20 cellular contexts compared by ENCODE assay signal in the genomic region with DNA sequence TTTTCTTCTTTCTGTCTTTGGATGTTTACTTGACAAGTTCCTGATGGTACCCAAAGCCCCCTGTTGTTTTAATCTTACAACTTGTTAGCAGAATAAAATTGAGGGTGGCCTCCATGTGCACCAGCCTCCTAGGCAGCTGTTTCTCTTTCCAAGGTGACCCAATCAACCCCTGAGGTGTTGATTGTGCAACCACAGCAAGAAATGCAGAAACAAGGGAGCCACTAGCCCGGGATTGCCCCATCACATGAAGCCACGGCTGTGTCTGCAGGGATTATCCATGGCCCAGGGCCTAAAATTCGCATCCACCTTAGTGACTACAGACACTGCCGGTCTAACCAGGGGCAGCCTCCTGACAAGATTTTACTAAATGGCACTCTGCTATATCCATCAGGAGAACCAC. TPM values are rescaled to one million over a fixed set of nuclear protein-coding genes. Genes with fewer than 3 reads are reported as not detected.
"Had no signal": no experiment of that assay in that cellular context is flagged by ENCODE, and none has a peak within 500 bp of the region (broad histone marks: within the 10 kb centered on the region; RNA-seq: fewer than 3 reads in every experiment).

No MANE protein-coding gene starts in this region.

- H2AFZ ChIP-seq: neural progenitor cell, parathyroid adenoma had no signal

- H3K4me3 ChIP-seq: cardiac muscle cell, dorsolateral prefrontal cortex, mucosa of descending colon, neural progenitor cell, smooth muscle cell, thoracic aorta, upper lobe of left lung had no signal

- H3K4me2 ChIP-seq: neural progenitor cell, smooth muscle cell had no signal

- H3K79me2 ChIP-seq: parathyroid adenoma had no signal

- H3K36me3 ChIP-seq: cardiac muscle cell, neural progenitor cell, thoracic aorta, upper lobe of left lung had no signal

- H3K9me3 ChIP-seq: mucosa of descending colon, thoracic aorta, upper lobe of left lung had no signal

- H3K9ac ChIP-seq: neural progenitor cell, parathyroid adenoma had no signal

- H3K27me3 ChIP-seq: cardiac muscle cell, neural progenitor cell, upper lobe of left lung had no signal

- ATAC-seq: activated T-cell treated with anti-CD3 and anti-CD28 coated beads, Interleukin-2, amount 50 U/mL, for 72 hours; left ventricle myocardium superior; mucosa of descending colon; sciatic nerve; stimulated activated naive B cell treated with anti-CD40 and anti-IgM and Interleukin-4, amounts not matched to agents 10 μg/mL and 1 μg/mL and 100 μg/mL, for 72 hours; T-cell had no signal

- H3K27ac ChIP-seq: cardiac muscle cell, dorsolateral prefrontal cortex, neural progenitor cell, parathyroid adenoma, thoracic aorta, upper lobe of left lung had no signal

- H3K4me1 ChIP-seq: neural progenitor cell, parathyroid adenoma, upper lobe of left lung had no signal

- DNase-seq: activated B cell treated with CpG ODN at 0.5 μM for 24 hours; activated CD4-positive, alpha-beta T cell treated with anti-CD3 and anti-CD28 coated beads, Interleukin-2, amount 10 ng/mL, durations not matched to agents 24 days and 14 days; activated T-cell treated with anti-CD3 and anti-CD28 coated beads, Interleukin-2, amount 50 U/mL, for 72 hours; amygdala; dorsolateral prefrontal cortex; foreskin fibroblast; left ventricle myocardium superior; mesenchymal stem cell; mucosa of descending colon; naive B cell; stimulated activated naive B cell treated with anti-CD40 and anti-IgM and Interleukin-4, amounts not matched to agents 10 μg/mL and 1 μg/mL and 100 μg/mL, for 72 hours; T-cell had no signal

RNA-seq across cellular contexts. Expression of gene CEACAM4, which starts 14.4 kb away (rescaled TPM):
- total RNA-seq: activated B cell treated with CpG ODN at 0.5 μM for 24 hours; activated CD4-positive, alpha-beta T cell treated with anti-CD3 and anti-CD28 coated beads, Interleukin-2, amount 10 ng/mL, durations not matched to agents 24 days and 14 days; activated T-cell treated with anti-CD3 and anti-CD28 coated beads, Interleukin-2, amount 50 U/mL, for 72 hours; cardiac muscle cell; glomerular endothelial cell; smooth muscle cell had no signal
- polyA plus RNA-seq: cardiac muscle cell, smooth muscle cell had no signal

RNA-seq across cellular contexts. Expression of gene CEACAM21, which starts 36.5 kb away (rescaled TPM):
- total RNA-seq: smooth muscle cell had no signal
- polyA plus RNA-seq: smooth muscle cell had no signal
